Comparison of ENCODE assay signal across 26 cellular contexts in the genomic region with DNA sequence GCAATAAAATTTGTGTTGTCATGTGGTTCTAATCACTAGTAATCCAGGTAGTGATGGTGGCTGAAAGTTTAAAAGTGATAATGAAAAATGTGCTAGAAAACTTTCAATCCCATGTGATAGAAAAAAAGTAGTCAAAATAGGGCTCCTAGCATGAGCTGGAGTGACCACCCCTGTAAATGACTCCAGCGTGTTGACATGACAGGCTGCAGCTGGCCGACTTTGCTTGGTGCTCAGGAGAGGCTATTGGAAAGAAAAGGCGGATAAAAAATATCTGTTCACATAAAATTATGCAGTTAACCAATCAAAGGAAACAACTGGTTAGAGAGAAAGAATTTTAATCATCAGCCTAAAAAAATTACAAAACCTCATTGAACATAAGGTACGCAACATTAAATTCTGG.
"Had no signal": no experiment of that assay in that cellular context is flagged by ENCODE, and none has a peak within 500 bp of the region (broad histone marks: within the 10 kb centered on the region; RNA-seq: fewer than 3 reads in every experiment).

No MANE protein-coding gene starts in this region.

- H3K36me3 Mint-ChIP-seq: memory B cell; natural killer cell treated with Interleukin-12 subunit alpha and Interleukin-12 subunit beta and Interleukin-15 and Interleukin-18, amount 100 ng/mL, for 72 hours; stimulated activated naive B cell treated with anti-CD40 and anti-IgM and Interleukin-4, amounts not matched to agents 10 μg/mL and 1 μg/mL and 100 μg/mL, for 72 hours had no signal

- H3K4me1 Mint-ChIP-seq: neural crest cell had no signal

- H3K27ac Mint-ChIP-seq: memory B cell; naive thymus-derived CD4-positive, alpha-beta T cell; natural killer cell treated with Interleukin-12 subunit alpha and Interleukin-12 subunit beta and Interleukin-15 and Interleukin-18, amount 100 ng/mL, for 72 hours; stimulated activated naive B cell treated with anti-CD40 and anti-IgM and Interleukin-4, amounts not matched to agents 10 μg/mL and 1 μg/mL and 100 μg/mL, for 72 hours had no signal

- H3K4me3 Mint-ChIP-seq: memory B cell; naive thymus-derived CD4-positive, alpha-beta T cell; natural killer cell treated with Interleukin-12 subunit alpha and Interleukin-12 subunit beta and Interleukin-15 and Interleukin-18, amount 100 ng/mL, for 72 hours; neural crest cell; stimulated activated naive B cell treated with anti-CD40 and anti-IgM and Interleukin-4, amounts not matched to agents 10 μg/mL and 1 μg/mL and 100 μg/mL, for 72 hours had no signal

- H3K9ac ChIP-seq: parathyroid adenoma had no signal

- H3K4me1 ChIP-seq: parathyroid adenoma, psoas muscle, stomach, testis, thyroid gland, upper lobe of right lung had no signal

- H3K27me3 Mint-ChIP-seq: stimulated activated naive B cell treated with anti-CD40 and anti-IgM and Interleukin-4, amounts not matched to agents 10 μg/mL and 1 μg/mL and 100 μg/mL, for 72 hours had no signal

- H3K27ac ChIP-seq: neutrophil, parathyroid adenoma, psoas muscle, skin epidermis, stomach, testis, thyroid gland, upper lobe of right lung had no signal

- H3K9me3 ChIP-seq: mucosa of descending colon, neutrophil, psoas muscle, stomach, testis, thyroid gland, upper lobe of right lung had no signal

- H3K4me3 ChIP-seq: mucosa of descending colon, psoas muscle, skin epidermis, stomach, testis, thyroid gland, upper lobe of right lung had no signal

- ATAC-seq: left lobe of liver; mucosa of descending colon; naive thymus-derived CD4-positive, alpha-beta T cell; natural killer cell treated with Interleukin-12 subunit alpha and Interleukin-12 subunit beta and Interleukin-15 and Interleukin-18, amount 100 ng/mL, for 72 hours; psoas muscle; sciatic nerve; stimulated activated naive B cell treated with anti-CD40 and anti-IgM and Interleukin-4, amounts not matched to agents 10 μg/mL and 1 μg/mL and 100 μg/mL, for 72 hours; stimulated activated naive CD8-positive, alpha-beta T cell treated with anti-CD3 and anti-CD28 coated beads, Interleukin-15, Interleukin-2, amounts not matched to agents 100 U/mL and 50 U/mL, for 24 hours; upper lobe of right lung had no signal

- H3K36me3 ChIP-seq: neutrophil, stomach, thyroid gland, upper lobe of right lung had no signal

- H3K9me3 Mint-ChIP-seq: memory B cell; natural killer cell treated with Interleukin-12 subunit alpha and Interleukin-12 subunit beta and Interleukin-15 and Interleukin-18, amount 100 ng/mL, for 72 hours; neural crest cell; stimulated activated naive B cell treated with anti-CD40 and anti-IgM and Interleukin-4, amounts not matched to agents 10 μg/mL and 1 μg/mL and 100 μg/mL, for 72 hours had no signal

- H3K27me3 ChIP-seq: neutrophil, stomach, testis, thyroid gland, upper lobe of right lung had no signal

- DNase-seq: hypothalamus; islet precursor cell; midbrain; mucosa of descending colon; naive thymus-derived CD4-positive, alpha-beta T cell; occipital lobe; stimulated activated CD4-positive, alpha-beta T cell treated with anti-CD3 and anti-CD28 coated beads, Interleukin-12 subunit alpha, Interleukin-12 subunit beta, amount 100 ng/mL, for 4 hours; stimulated activated CD4-positive, alpha-beta T cell treated with anti-CD3 and anti-CD28 coated beads, Interleukin-15, amount 100 ng/mL, for 24 hours; stimulated activated CD4-positive, alpha-beta T cell treated with anti-CD3 and anti-CD28 coated beads, Interleukin-2, amount 100 ng/mL, for 24 hours; stimulated activated CD4-positive, alpha-beta T cell treated with anti-CD3 and anti-CD28 coated beads, Interleukin-4, amount 100 ng/mL, for 1 hour; stimulated activated naive B cell treated with anti-CD40 and anti-IgM and Interleukin-4, amounts not matched to agents 10 μg/mL and 1 μg/mL and 100 μg/mL, for 72 hours; stimulated activated naive CD8-positive, alpha-beta T cell treated with anti-CD3 and anti-CD28 coated beads, Interleukin-15, Interleukin-2, amounts not matched to agents 100 U/mL and 50 U/mL, for 24 hours; stomach; testis; thyroid gland; trophoblast cell; upper lobe of right lung had no signal

- H2AFZ ChIP-seq: parathyroid adenoma had no signal
